Comparison of ENCODE assay signal across 32 cellular contexts in genomic region chr6:75377386-75377785, GRCh38.
A peak's percentile ranks its signal among the peaks of the same experiment; 100 is the strongest.
DNase-seq lines count a peak whose midpoint lies in the region; ATAC-seq, FAIRE-seq and TF ChIP-seq lines count a peak whose summit lies in the region.
"Had no signal": no experiment of that assay in that cellular context is flagged by ENCODE, and none has a peak within 500 bp of the region (broad histone marks: within the 10 kb centered on the region; RNA-seq: fewer than 3 reads in every experiment).

No MANE protein-coding gene starts in this region.

- TF ChIP-seq CTCF in A549 (IDR thresholded peaks at IDR 0.05): no peak
- no peak for TF ChIP-seq CTCF in H9 (conservative IDR thresholded peaks at IDR 0.05)

- H2AFZ ChIP-seq in H9 (ENCODE audit: low read length): no peak overlapping the region

- H4K20me1 ChIP-seq in H9 (ENCODE audit: control insufficient read depth, insufficient read depth, insufficient read length): no peaks in the 10 kb centered on the region

- CTCF ChIA-PET in A549 (lab: Yijun Ruan, JAX): interaction anchor here (1.5 kb wide), 1 partner anchor 16 kb away, joined by 4 read pairs; no protein-coding TSS in a partner anchor

- H3K4me3 ChIP-seq in A549: no peak overlapping the region
- H3K4me3 ChIP-seq: lung, psoas muscle, tibial artery had no signal

- no peak overlapping the region for H4K8ac ChIP-seq in H9 (replicated peaks; ENCODE audit: insufficient read length, low read depth, low read length)

- no peak overlapping the region for H3K56ac ChIP-seq in H9 (ENCODE audit: insufficient read length, low read depth, low read length)

- no peaks in the 10 kb centered on the region for H3K27me3 Mint-ChIP-seq in H9 (ENCODE audit: low read depth)

- H2BK120ac ChIP-seq in H9 (ENCODE audit: low read depth, low read length, poor library complexity, severe bottlenecking): no peak overlapping the region

- H3K23ac ChIP-seq in H9 (ENCODE audit: insufficient read length, low read depth, low read length): no peak overlapping the region

- H3K27ac ChIP-seq in A549 (peak overlapping the region; percentile 61 to 76; a peak in 4 of 6 replicates), H9 (ENCODE audit: insufficient read length, low read depth, low read length) (no peak overlapping the region)
- H3K27ac ChIP-seq: tibial artery had no signal

- WGBS in A549 (ENCODE audit: missing lambda C conversion rate): 89% methylated on average over 3 of the region's 3 CpGs
- WGBS in H9 (ENCODE audit: extremely low coverage, insufficient read length, low lambda C conversion rate): no CpG with 5 or more reads among the region's 3 CpGs

- H2AK5ac ChIP-seq in H9 (ENCODE audit: insufficient read length, low read length): no peak overlapping the region

- no peak overlapping the region for H4K5ac ChIP-seq in H9 (ENCODE audit: insufficient read length, low read depth, low read length)

- H3K79me1 ChIP-seq in H9 (ENCODE audit: insufficient read depth, low read depth, low read length, poor library complexity, severe bottlenecking): no peaks in the 10 kb centered on the region

- H3K4me1 ChIP-seq in A549 (peaks cover 55% of the 10 kb centered on the region), H9 (ENCODE audit: insufficient read depth, low read length) (peaks cover 9% of the 10 kb centered on the region)

- H3K36me3 Mint-ChIP-seq in H9 (ENCODE audit: insufficient read depth in 1 of 3, low read depth in 3 of 3): no peaks in the 10 kb centered on the region; a peak in 1 of 7 replicates
- H3K36me3 Mint-ChIP-seq: CD8-positive, alpha-beta memory T cell had no signal

- no peak overlapping the region for H3T11ph ChIP-seq in H9 (ENCODE audit: low read length)

- H3K18ac ChIP-seq in H9 (ENCODE audit: insufficient read length, low read depth, low read length): no peak overlapping the region

- H3K4me2 ChIP-seq in A549: no peak overlapping the region
- H3K4me2 ChIP-seq in H9 (ENCODE audit: insufficient read depth, insufficient read length, low read length): no peak overlapping the region

- no peak overlapping the region for H3K14ac ChIP-seq in H9 (ENCODE audit: insufficient read depth, low read length)

- no peak for TF ChIP-seq RAD21 in A549 (conservative IDR thresholded peaks at IDR 0.05 in 1 of 2, IDR thresholded peaks at IDR 0.05 in 1 of 2)

- no peak overlapping the region for H2BK12ac ChIP-seq in H9 (ENCODE audit: insufficient read length, low read depth, low read length)

- H3K9me3 Mint-ChIP-seq in H9: no peaks in the 10 kb centered on the region

- H3K4me1 Mint-ChIP-seq in H9: peaks cover 48 to 53% of the 10 kb centered on the region in 2 experiments
- H3K4me1 Mint-ChIP-seq: CD8-positive, alpha-beta memory T cell; IgD-negative memory B cell; naive thymus-derived CD8-positive, alpha-beta T cell had no signal

- H4K91ac ChIP-seq in H9 (ENCODE audit: insufficient read length, low read depth, low read length): no peak overlapping the region

- TF ChIP-seq POLR2A in A549 (IDR thresholded peaks at IDR 0.05; ENCODE audit: low read length): no peak

- no peak for ATAC-seq in A549
- ATAC-seq in HG03139 (IDR thresholded peaks at IDR 0.05; ENCODE audit: unreplicated experiment): no peak
- ATAC-seq: activated CD4-positive, CD25-positive, alpha-beta regulatory T cell treated with anti-CD3 and anti-CD28 coated beads, Interleukin-2, amount 50 U/mL, for 24 hours; activated T-cell treated with anti-CD3 and anti-CD28 coated beads, Interleukin-2, amount 50 U/mL, for 72 hours; HCT116; naive thymus-derived CD8-positive, alpha-beta T cell; Right ventricle myocardium inferior; sciatic nerve; T-helper 17 cell had no signal

- no peak overlapping the region for H3K4ac ChIP-seq in H9 (ENCODE audit: low read depth, low read length)

- H3K23me2 ChIP-seq in H9 (ENCODE audit: insufficient read length, low read depth, low read length, poor library complexity, severe bottlenecking): no peaks in the 10 kb centered on the region

- no peak overlapping the region for H2BK20ac ChIP-seq in H9 (ENCODE audit: low read depth, low read length, poor library complexity, severe bottlenecking)

- H3K79me2 ChIP-seq in H9 (ENCODE audit: insufficient read depth, low read length): no peaks in the 10 kb centered on the region

- DNase-seq in A549 (ENCODE audit: low read depth in 1 of 2, low spot score in 1 of 2) (no peak), Daoy (ENCODE audit: low read depth) (peak; percentile 12), NCI-H2029 treated with DMSO at 0.1 percent for 48 hours (lab: John Stamatoyannopoulos, UW) (peak; percentile 22), NCI-H774 (lab: John Stamatoyannopoulos, UW) (peak; percentile 62), H9 (no peak), T1000 (lab: John Stamatoyannopoulos, UW) (no peak), mucosa of gallbladder (ENCODE audit: low spot score) (no peak)
- DNase-seq: ACHN; activated CD4-positive, alpha-beta T cell treated with anti-CD3 and anti-CD28 coated beads, Interleukin-2, amount 50 U/mL, for 4 hours; activated T-cell treated with anti-CD3 and anti-CD28 coated beads, Interleukin-2, amount 50 U/mL, for 72 hours; BE2C; caudate nucleus; CD8-positive, alpha-beta memory T cell; endodermal cell; head of caudate nucleus; naive thymus-derived CD8-positive, alpha-beta T cell; NCI-H2081 treated with DMSO at 0.1 percent for 48 hours; NCI-H524 treated with DMSO at 0.1 percent for 48 hours; nucleus accumbens; psoas muscle; stimulated activated CD4-positive, alpha-beta T cell treated with anti-CD3 and anti-CD28 coated beads, Interleukin-12 subunit alpha, Interleukin-12 subunit beta, amount 100 ng/mL, for 4 hours; stimulated activated CD4-positive, alpha-beta T cell treated with anti-CD3 and anti-CD28 coated beads, Interleukin-2, amount 100 ng/mL, for 48 hours; T-helper 17 cell; tibial artery had no signal

- no peak overlapping the region for H3K9ac ChIP-seq in H9 (ENCODE audit: extremely low read depth, insufficient read length, low read length)

- H3K27ac Mint-ChIP-seq in H9: peak overlapping the region in 1 of 3 experiments; percentile 38; a peak in 2 of 7 replicates
- H3K27ac Mint-ChIP-seq: activated T-cell treated with anti-CD3 and anti-CD28 coated beads, Interleukin-2, amount 50 U/mL, for 72 hours; endodermal cell; IgD-negative memory B cell; naive thymus-derived CD8-positive, alpha-beta T cell; T-helper 17 cell had no signal

- H3K27me3 ChIP-seq in H9 (ENCODE audit: insufficient read depth, low read length): no peaks in the 10 kb centered on the region
- H3K27me3 ChIP-seq: BE2C, tibial artery had no signal

- TF ChIP-seq EP300 in A549 (IDR thresholded peaks at IDR 0.05): no peak

- no peak for FAIRE-seq in A549 (lab: Jason Lieb, UNC)
- FAIRE-seq: GM12892 had no signal

- H2BK15ac ChIP-seq in H9 (ENCODE audit: low read depth, low read length): no peak overlapping the region

- no peak overlapping the region for H2BK5ac ChIP-seq in H9 (ENCODE audit: insufficient read length, low read length)

- H3K4me3 Mint-ChIP-seq in H9: no peak overlapping the region
- H3K4me3 Mint-ChIP-seq: activated T-cell treated with anti-CD3 and anti-CD28 coated beads, Interleukin-2, amount 50 U/mL, for 72 hours; CD8-positive, alpha-beta memory T cell; endodermal cell; IgD-negative memory B cell; naive thymus-derived CD8-positive, alpha-beta T cell; T-helper 17 cell had no signal

- H3K9me3 ChIP-seq in A549: no peaks in the 10 kb centered on the region
- no peaks in the 10 kb centered on the region for H3K9me3 ChIP-seq in H9 (ENCODE audit: control insufficient read depth, low read depth, low read length)
- H3K9me3 ChIP-seq: BE2C, psoas muscle, tibial artery had no signal

- POLR2A ChIA-PET in A549 (lab: Yijun Ruan, JAX): no interaction called here

TF ChIP-seq in A549, 52 proteins besides CTCF, POLR2A, EP300 and RAD21 (continues in another document):
- TF ChIP-seq, protein P1, sequence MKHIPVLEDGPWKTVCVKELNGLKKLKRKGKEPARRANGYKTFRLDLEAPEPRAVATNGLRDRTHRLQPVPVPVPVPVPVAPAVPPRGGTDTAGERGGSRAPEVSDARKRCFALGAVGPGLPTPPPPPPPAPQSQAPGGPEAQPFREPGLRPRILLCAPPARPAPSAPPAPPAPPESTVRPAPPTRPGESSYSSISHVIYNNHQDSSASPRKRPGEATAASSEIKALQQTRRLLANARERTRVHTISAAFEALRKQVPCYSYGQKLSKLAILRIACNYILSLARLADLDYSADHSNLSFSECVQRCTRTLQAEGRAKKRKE (CRISPR knock-in tag; IDR thresholded peaks at IDR 0.05; ENCODE audit: low read depth): no peak
- no peak for TF ChIP-seq EHF (CRISPR knock-in tag; IDR thresholded peaks at IDR 0.05)
- no peak for TF ChIP-seq MYC (IDR thresholded peaks at IDR 0.05; ENCODE audit: borderline replicate concordance, low read length)
- TF ChIP-seq ZC3H11A (IDR thresholded peaks at IDR 0.05): no peak
- TF ChIP-seq HOXB13 (CRISPR knock-in tag; IDR thresholded peaks at IDR 0.05; ENCODE audit: low read depth): no peak
- no peak for TF ChIP-seq ZNF302 (CRISPR knock-in tag; IDR thresholded peaks at IDR 0.05)
- TF ChIP-seq CEBPB (IDR thresholded peaks at IDR 0.05): no peak
- TF ChIP-seq SMC3 (IDR thresholded peaks at IDR 0.05): no peak
- TF ChIP-seq MAZ (IDR thresholded peaks at IDR 0.05; ENCODE audit: borderline replicate concordance, low read depth, low read length): no peak
- no peak for TF ChIP-seq RNF2 (IDR thresholded peaks at IDR 0.05; ENCODE audit: borderline replicate concordance, low read depth)
- no peak for TF ChIP-seq ZSCAN20 (CRISPR knock-in tag; IDR thresholded peaks at IDR 0.05)
- TF ChIP-seq HOXB5 (CRISPR knock-in tag; IDR thresholded peaks at IDR 0.05): no peak
- TF ChIP-seq, protein P2, sequence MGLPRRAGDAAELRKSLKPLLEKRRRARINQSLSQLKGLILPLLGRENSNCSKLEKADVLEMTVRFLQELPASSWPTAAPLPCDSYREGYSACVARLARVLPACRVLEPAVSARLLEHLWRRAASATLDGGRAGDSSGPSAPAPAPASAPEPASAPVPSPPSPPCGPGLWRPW (IDR thresholded peaks at IDR 0.05): no peak
- TF ChIP-seq CBX8 (IDR thresholded peaks at IDR 0.05): no peak
- TF ChIP-seq ESRRA (IDR thresholded peaks at IDR 0.05; ENCODE audit: borderline replicate concordance, low read length): no peak

Comparison
In these comparisons a context has a peak if more than half of its experiments do, and no peak if none do; other contexts are left out.
1. DNase-seq: peak in Daoy (single experiment), NCI-H2029 treated with DMSO at 0.1 percent for 48 hours (single experiment) and NCI-H774 (single experiment); none in A549 (0 of 2), H9 (single experiment), T1000 (single experiment) and mucosa of gallbladder (single experiment).